ENCODE assay signal across 15 cellular contexts in the genomic region with DNA sequence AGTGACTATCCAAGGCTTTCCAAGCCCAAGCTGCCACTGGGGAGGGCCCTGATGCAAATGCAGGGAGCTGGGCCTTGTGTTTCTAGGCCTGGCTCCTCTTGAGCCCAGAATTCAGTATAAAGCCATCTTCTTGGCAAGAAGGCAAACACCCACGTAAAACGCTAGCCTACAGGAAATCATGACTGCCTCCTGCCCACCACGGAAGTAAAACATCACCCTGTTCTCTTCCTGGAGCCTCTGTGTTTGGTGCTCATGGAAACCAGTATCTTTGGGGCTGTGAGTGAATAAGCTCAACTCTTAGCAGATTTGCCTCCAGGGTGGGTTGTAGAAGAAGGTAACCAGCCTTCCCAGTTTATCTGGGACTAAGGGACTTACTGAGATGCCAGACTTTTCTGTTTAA.
A peak's percentile ranks its signal among the peaks of the same experiment; 100 is the strongest.
DNase-seq lines count a peak whose midpoint lies in the region; TF ChIP-seq lines count a peak whose summit lies in the region.
"Had no signal": no experiment of that assay in that cellular context is flagged by ENCODE, and none has a peak within 500 bp of the region (broad histone marks: within the 10 kb centered on the region; RNA-seq: fewer than 3 reads in every experiment).

No MANE protein-coding gene starts in this region.

- peak; percentile 34 for DNase-seq in activated CD4-positive, alpha-beta T cell treated with anti-CD3 and anti-CD28 coated beads for 48 hours
- DNase-seq in activated T-helper 2 cell treated with anti-CD3 and anti-CD28 coated beads, Interferon-gamma antibody, Interleukin-2, Interleukin-4, amounts not matched to agents 10 μg/mL and 5 μg/mL and 100 μg/mL, durations not matched to agents 14 hours and 24 hours and 36 hours (ENCODE audit: low spot score), result no peak
- DNase-seq in stimulated activated CD4-positive, alpha-beta T cell treated with anti-CD3 and anti-CD28 coated beads, Interleukin-2, amount 100 ng/mL, for 4 hours (ENCODE audit: low read depth), result peak; percentile 6
- DNase-seq in immature natural killer cell, result no peak
- no peak for DNase-seq in head of caudate nucleus
- DNase-seq in esophagus muscularis mucosa (ENCODE audit: extremely low spot score), result no peak
- DNase-seq: BE2C; DMS 273 treated with DMSO at 0.1 percent for 48 hours; effector memory CD4-positive, alpha-beta T cell; NCI-H187 treated with DMSO at 0.1 percent for 48 hours; SHP77 had no signal

- no peak overlapping the region for H3K4me2 ChIP-seq in Loucy (ENCODE audit: low read depth, low read length, poor library complexity, severe bottlenecking)

- H3K27me3 Mint-ChIP-seq in activated T-helper 2 cell treated with anti-CD3 and anti-CD28 coated beads, Interferon-gamma antibody, Interleukin-2, Interleukin-4, amounts not matched to agents 10 μg/mL and 5 μg/mL and 100 μg/mL, durations not matched to agents 14 hours and 24 hours and 36 hours (ENCODE audit: low read depth), result no peaks in the 10 kb centered on the region
- peaks cover 1 to 9% (median 2%) of the 10 kb centered on the region in 3 donors for H3K27me3 Mint-ChIP-seq in immature natural killer cell (ENCODE audit: low read depth in 3 of 3)

- H3K27ac ChIP-seq in esophagus muscularis mucosa (replicated peaks in 1 of 4), result no peak overlapping the region
- H3K27ac ChIP-seq: cardiac muscle cell, tibial nerve had no signal

- peak overlapping the region; percentile 84 for H3K27ac Mint-ChIP-seq in activated T-helper 2 cell treated with anti-CD3 and anti-CD28 coated beads, Interferon-gamma antibody, Interleukin-2, Interleukin-4, amounts not matched to agents 10 μg/mL and 5 μg/mL and 100 μg/mL, durations not matched to agents 14 hours and 24 hours and 36 hours
- H3K27ac Mint-ChIP-seq in immature natural killer cell, result no peak overlapping the region
- H3K27ac Mint-ChIP-seq: mesothelial cell of epicardium had no signal

- no peak overlapping the region for H3K9ac ChIP-seq in Loucy (ENCODE audit: low read depth, low read length, poor library complexity, severe bottlenecking)

- H3K27me3 ChIP-seq in Loucy (ENCODE audit: insufficient read depth, low read length, poor library complexity, severe bottlenecking) (no peaks in the 10 kb centered on the region), esophagus muscularis mucosa (no peaks in the 10 kb centered on the region)
- H3K27me3 ChIP-seq: BE2C, cardiac muscle cell, tibial nerve had no signal

- no peaks in the 10 kb centered on the region for H3K9me3 ChIP-seq in Loucy (ENCODE audit: insufficient read depth, low read depth, low read length)
- H3K9me3 ChIP-seq in esophagus muscularis mucosa, result no peaks in the 10 kb centered on the region
- H3K9me3 ChIP-seq: BE2C had no signal

- no peak for TF ChIP-seq EP300 in esophagus muscularis mucosa (IDR thresholded peaks at IDR 0.05)

- no peak overlapping the region for H3K4me3 Mint-ChIP-seq in activated T-helper 2 cell treated with anti-CD3 and anti-CD28 coated beads, Interferon-gamma antibody, Interleukin-2, Interleukin-4, amounts not matched to agents 10 μg/mL and 5 μg/mL and 100 μg/mL, durations not matched to agents 14 hours and 24 hours and 36 hours (ENCODE audit: low read depth)
- no peak overlapping the region for H3K4me3 Mint-ChIP-seq in immature natural killer cell
- H3K4me3 Mint-ChIP-seq: mesothelial cell of epicardium had no signal

- WGBS in esophagus muscularis mucosa, result 58% methylated on average over 3 of the region's 3 CpGs

- H3F3A ChIP-seq in Loucy (ENCODE audit: low read depth), result no peaks in the 10 kb centered on the region

- intact Hi-C loops in activated T-helper 2 cell treated with anti-CD3 and anti-CD28 coated beads, Interferon-gamma antibody, Interleukin-2, Interleukin-4, amounts not matched to agents 10 μg/mL and 5 μg/mL and 100 μg/mL, durations not matched to agents 14 hours and 24 hours and 36 hours (cut with micrococcal nuclease), result no loop called here
- intact Hi-C loops in head of caudate nucleus (cut with DNase I), result no loop called here
- intact Hi-C loops in esophagus muscularis mucosa (cut with DNase I), result no loop called here

- peaks cover 6% of the 10 kb centered on the region for H3K4me1 ChIP-seq in Loucy (ENCODE audit: insufficient read depth, low read length, poor library complexity, severe bottlenecking)
- H3K4me1 ChIP-seq in esophagus muscularis mucosa, result no peaks in the 10 kb centered on the region
- H3K4me1 ChIP-seq: BE2C, tibial nerve had no signal

- H3K4me1 Mint-ChIP-seq in activated T-helper 2 cell treated with anti-CD3 and anti-CD28 coated beads, Interferon-gamma antibody, Interleukin-2, Interleukin-4, amounts not matched to agents 10 μg/mL and 5 μg/mL and 100 μg/mL, durations not matched to agents 14 hours and 24 hours and 36 hours (ENCODE audit: low read depth), result peaks cover 11% of the 10 kb centered on the region
- H3K4me1 Mint-ChIP-seq in immature natural killer cell, result no peaks in the 10 kb centered on the region
- H3K4me1 Mint-ChIP-seq: mesothelial cell of epicardium had no signal

- no peaks in the 10 kb centered on the region for H3K9me2 ChIP-seq in Loucy (replicated peaks; ENCODE audit: low read depth, low read length)

- H3K4me3 ChIP-seq in Loucy (ENCODE audit: low read length, poor library complexity, severe bottlenecking) (no peak overlapping the region), esophagus muscularis mucosa (no peak overlapping the region)
- H3K4me3 ChIP-seq: cardiac muscle cell, tibial nerve had no signal

- H3K36me3 ChIP-seq in Loucy (ENCODE audit: insufficient read depth, low read length), result no peaks in the 10 kb centered on the region
- no peaks in the 10 kb centered on the region for H3K36me3 ChIP-seq in esophagus muscularis mucosa
- H3K36me3 ChIP-seq: BE2C, cardiac muscle cell, tibial nerve had no signal

- H3K36me3 Mint-ChIP-seq in activated T-helper 2 cell treated with anti-CD3 and anti-CD28 coated beads, Interferon-gamma antibody, Interleukin-2, Interleukin-4, amounts not matched to agents 10 μg/mL and 5 μg/mL and 100 μg/mL, durations not matched to agents 14 hours and 24 hours and 36 hours (ENCODE audit: low read depth), result peaks cover 6% of the 10 kb centered on the region
- H3K36me3 Mint-ChIP-seq in immature natural killer cell, result no peaks in the 10 kb centered on the region

- no peaks in the 10 kb centered on the region for H4K20me1 ChIP-seq in Loucy (ENCODE audit: insufficient read depth, low read length, poor library complexity, severe bottlenecking)

- H3K9me3 Mint-ChIP-seq in activated T-helper 2 cell treated with anti-CD3 and anti-CD28 coated beads, Interferon-gamma antibody, Interleukin-2, Interleukin-4, amounts not matched to agents 10 μg/mL and 5 μg/mL and 100 μg/mL, durations not matched to agents 14 hours and 24 hours and 36 hours, result peaks cover 13% of the 10 kb centered on the region
- no peaks in the 10 kb centered on the region for H3K9me3 Mint-ChIP-seq in immature natural killer cell

- H3K79me2 ChIP-seq in Loucy (ENCODE audit: insufficient read depth, low read length), result no peaks in the 10 kb centered on the region

- no peak for TF ChIP-seq POLR2A in esophagus muscularis mucosa (IDR thresholded peaks at IDR 0.05; ENCODE audit: low read depth)

- peak overlapping the region; percentile 72; the same call in 1 of the 2 replicates for H2AFZ ChIP-seq in Loucy (ENCODE audit: low read length)

- TF ChIP-seq CTCF in Loucy (conservative IDR thresholded peaks at IDR 0.05; ENCODE audit: low read length) (no peak), esophagus muscularis mucosa (IDR thresholded peaks at IDR 0.05) (no peak)

Comparison
In these comparisons a context has a peak if more than half of its experiments do, and no peak if none do; other contexts are left out.
1. DNase-seq: peak in activated CD4-positive, alpha-beta T cell treated with anti-CD3 and anti-CD28 coated beads for 48 hours (single experiment) and stimulated activated CD4-positive, alpha-beta T cell treated with anti-CD3 and anti-CD28 coated beads, Interleukin-2, amount 100 ng/mL, for 4 hours (single experiment); none in activated T-helper 2 cell treated with anti-CD3 and anti-CD28 coated beads, Interferon-gamma antibody, Interleukin-2, Interleukin-4, amounts not matched to agents 10 μg/mL and 5 μg/mL and 100 μg/mL, durations not matched to agents 14 hours and 24 hours and 36 hours (single experiment), immature natural killer cell (0 of 3), head of caudate nucleus (0 of 42) and esophagus muscularis mucosa (single experiment).